ENCODE assay signal across 31 cellular contexts in the genomic region with DNA sequence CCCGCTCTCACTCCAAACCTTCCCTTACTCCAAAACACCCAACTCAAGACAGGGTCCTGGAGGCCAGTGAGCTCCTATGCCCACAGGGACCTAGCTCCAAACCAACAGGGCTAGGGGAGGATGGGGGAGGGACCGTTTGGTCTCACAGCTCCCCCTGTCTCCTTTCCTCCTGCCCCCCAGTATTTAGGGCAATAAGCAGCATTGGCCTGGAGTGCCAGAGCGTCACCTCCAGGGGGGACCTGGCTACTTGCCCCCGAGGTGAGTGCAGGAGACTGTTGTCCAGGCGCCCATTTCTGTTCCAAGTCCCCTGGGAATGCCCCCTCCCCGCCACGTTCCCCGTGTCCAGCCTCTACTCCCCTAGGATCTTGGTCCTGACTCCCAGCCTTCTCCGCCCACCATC. TPM values are rescaled to one million over a fixed set of nuclear protein-coding genes. Genes with fewer than 3 reads are reported as not detected.
DNase-seq lines count a peak whose midpoint lies in the region; ATAC-seq and TF ChIP-seq lines count a peak whose summit lies in the region.
"Had no signal": no experiment of that assay in that cellular context is flagged by ENCODE, and none has a peak within 500 bp of the region (broad histone marks: within the 10 kb centered on the region; RNA-seq: fewer than 3 reads in every experiment).

No MANE protein-coding gene starts in this region.

- WGBS in hepatocyte (ENCODE audit: low lambda C conversion rate, missing lambda C conversion rate): 38% methylated on average over 6 of the region's 9 CpGs

- H3K79me2 ChIP-seq in hepatocyte: no peaks in the 10 kb centered on the region
- no peaks in the 10 kb centered on the region for H3K79me2 ChIP-seq in osteoblast (ENCODE audit: insufficient read depth, low read length)

- peaks cover 14% of the 10 kb centered on the region for H3K4me1 Mint-ChIP-seq in activated T-cell treated with anti-CD3 and anti-CD28 coated beads, Interleukin-2, amount 50 U/mL, for 4 hours (ENCODE audit: low read depth)

- H3K9me3 Mint-ChIP-seq in activated T-cell treated with anti-CD3 and anti-CD28 coated beads, Interleukin-2, amount 50 U/mL, for 4 hours: no peaks in the 10 kb centered on the region

- DNase-seq in activated T-cell treated with anti-CD3 and anti-CD28 coated beads, Interleukin-2, amount 50 U/mL, for 4 hours: no peak
- DNase-seq in activated T-cell treated with anti-CD3 and anti-CD28 coated beads for 4 hours: no peak
- peak; percentile 62 for DNase-seq in NB4 (ENCODE audit: low read depth)
- DNase-seq in hepatocyte (ENCODE audit: low spot score): no peak
- DNase-seq in osteoblast (ENCODE audit: insufficient read length, low spot score, missing footprints): peak; percentile 58
- DNase-seq in DMS79 (lab: John Stamatoyannopoulos, UW): no peak
- DNase-seq in activated CD4-positive, alpha-beta T cell treated with anti-CD3 and anti-CD28 coated beads for 4 hours: no peak
- DNase-seq: activated CD4-positive, alpha-beta T cell treated with anti-CD3 and anti-CD28 coated beads, Interleukin-2, amount 50 U/mL, for 48 hours; activated T-cell treated with anti-CD3 and anti-CD28 coated beads, Interleukin-2, amount 50 U/mL, for 1 hour; cerebellar nuclear complex; GOT3; Karpas-422; kidney glomerular epithelial cell; mammary epithelial cell; NCI-H1092; NCI-H187 treated with DMSO at 0.1 percent for 48 hours; NCI-H748 treated with DMSO at 0.1 percent for 48 hours; stimulated activated CD4-positive, alpha-beta T cell treated with anti-CD3 and anti-CD28 coated beads, Interleukin-4, amount 100 ng/mL, for 1 hour; stimulated activated naive CD4-positive, alpha-beta T cell treated with Interleukin-2 at 50 U/mL for 16 hours; WERI-Rb-1 had no signal

- no peaks in the 10 kb centered on the region for H3K9me3 ChIP-seq in hepatocyte (ENCODE audit: low read depth)
- H3K9me3 ChIP-seq in osteoblast (ENCODE audit: low read depth, low read length): no peaks in the 10 kb centered on the region
- H3K9me3 ChIP-seq: thoracic aorta had no signal

- H3K36me3 Mint-ChIP-seq in activated T-cell treated with anti-CD3 and anti-CD28 coated beads, Interleukin-2, amount 50 U/mL, for 4 hours (ENCODE audit: insufficient read depth): no peaks in the 10 kb centered on the region

- H3K27me3 ChIP-seq in hepatocyte: peaks cover 42% of the 10 kb centered on the region
- H3K27me3 ChIP-seq in osteoblast (ENCODE audit: insufficient read depth, low read length): no peaks in the 10 kb centered on the region

- H3K4me3 Mint-ChIP-seq in activated T-cell treated with anti-CD3 and anti-CD28 coated beads, Interleukin-2, amount 50 U/mL, for 4 hours: peak overlapping the region; percentile 52

- H2AFZ ChIP-seq in hepatocyte (no peak overlapping the region), osteoblast (ENCODE audit: low read length) (no peak overlapping the region)

- no peaks in the 10 kb centered on the region for H3K9me2 ChIP-seq in hepatocyte (replicated peaks; ENCODE audit: insufficient read depth)

- TF ChIP-seq POLR2A in NB4 (IDR thresholded peaks at IDR 0.05; ENCODE audit: extremely low read depth, insufficient read length): no peak

- peak overlapping the region; percentile 77 for H3K4me3 ChIP-seq in NB4 (ENCODE audit: low read depth, low read length)
- no peak overlapping the region for H3K4me3 ChIP-seq in hepatocyte
- H3K4me3 ChIP-seq in osteoblast (ENCODE audit: insufficient read depth, low read length): no peak overlapping the region
- H3K4me3 ChIP-seq: thoracic aorta had no signal

- TF ChIP-seq CTCF in NB4 (IDR thresholded peaks at IDR 0.05; ENCODE audit: low read depth, low read length): no peak
- TF ChIP-seq CTCF in hepatocyte (IDR thresholded peaks at IDR 0.05; ENCODE audit: poor library complexity): no peak
- TF ChIP-seq CTCF in osteoblast (IDR thresholded peaks at IDR 0.05; ENCODE audit: extremely low read depth, low read depth, low read length): no peak

- H3K36me3 ChIP-seq in hepatocyte (replicated peaks; ENCODE audit: insufficient read depth, low read depth) (no peaks in the 10 kb centered on the region), osteoblast (ENCODE audit: insufficient read depth, low read length) (no peaks in the 10 kb centered on the region)
- H3K36me3 ChIP-seq: thoracic aorta, WERI-Rb-1 had no signal

- H3K4me2 ChIP-seq in hepatocyte (peak overlapping the region; percentile 71), osteoblast (ENCODE audit: insufficient read depth, low read length) (no peak overlapping the region)

- peaks cover 51% of the 10 kb centered on the region for H3K27me3 Mint-ChIP-seq in activated T-cell treated with anti-CD3 and anti-CD28 coated beads, Interleukin-2, amount 50 U/mL, for 4 hours (ENCODE audit: low read depth)

- no peaks in the 10 kb centered on the region for H3K4me1 ChIP-seq in hepatocyte (ENCODE audit: insufficient read depth)
- no peaks in the 10 kb centered on the region for H3K4me1 ChIP-seq in osteoblast (ENCODE audit: insufficient read depth, low read length)

- H4K20me1 ChIP-seq in hepatocyte (ENCODE audit: insufficient read depth, poor library complexity, severe bottlenecking): no peaks in the 10 kb centered on the region
- no peaks in the 10 kb centered on the region for H4K20me1 ChIP-seq in osteoblast (ENCODE audit: insufficient read depth, low read length)

- no peak overlapping the region for H3K27ac ChIP-seq in hepatocyte
- no peak overlapping the region for H3K27ac ChIP-seq in osteoblast (ENCODE audit: low read depth, low read length)
- H3K27ac ChIP-seq: 22Rv1, RWPE1, thoracic aorta, WERI-Rb-1 had no signal

- no peak for ATAC-seq in activated T-cell treated with anti-CD3 and anti-CD28 coated beads, Interleukin-2, amount 50 U/mL, for 4 hours
- no peak for ATAC-seq in HG02870 (IDR thresholded peaks at IDR 0.05; ENCODE audit: unreplicated experiment)
- ATAC-seq: SK-N-SH treated with all-trans-retinoic acid at 6 μM for 48 hours had no signal

RNA-seq across cellular contexts. Expression of a gene that starts 0.8 kb away (rescaled TPM):
- not detected for total RNA-seq in activated T-cell treated with anti-CD3 and anti-CD28 coated beads, Interleukin-2, amount 50 U/mL, for 4 hours
- total RNA-seq in hepatocyte (not detected in 2 replicates), osteoblast (not detected in 2 replicates)
- polyA plus RNA-seq in hepatocyte: 0.74 TPM in 1 of 2 replicates, not detected in the other
- total RNA-seq: astrocyte, Daoy, epithelial cell of proximal tubule, fibroblast of villous mesenchyme, HT-29, mammary epithelial cell, thoracic aorta had no signal
- polyA plus RNA-seq: mammary epithelial cell had no signal

RNA-seq across cellular contexts. Expression of a gene that starts 7.2 kb away (rescaled TPM):
- not detected for total RNA-seq in activated T-cell treated with anti-CD3 and anti-CD28 coated beads, Interleukin-2, amount 50 U/mL, for 4 hours
- not detected in 2 replicates for total RNA-seq in hepatocyte
- polyA plus RNA-seq in hepatocyte: not detected in 2 replicates
- total RNA-seq in osteoblast: not detected in 2 replicates
- total RNA-seq: astrocyte, Daoy, epithelial cell of proximal tubule, fibroblast of villous mesenchyme, HT-29, mammary epithelial cell had no signal

RNA-seq across cellular contexts. Expression of a gene that starts 11.0 kb away (rescaled TPM):
- 100 to 1,000 TPM in 1 of 3 donors, 10 to 100 TPM in 2; 81.3 to 112 (median 89.8) TPM for total RNA-seq in activated T-cell treated with anti-CD3 and anti-CD28 coated beads, Interleukin-2, amount 50 U/mL, for 4 hours
- total RNA-seq in hepatocyte (64.6 and 80.4 TPM in 2 replicates), osteoblast (23.3 and 26.4 TPM in 2 replicates)
- polyA plus RNA-seq in hepatocyte: 175 and 187 TPM in 2 replicates

RNA-seq across cellular contexts. Expression of a gene that starts 32.3 kb away (rescaled TPM):
- total RNA-seq in activated T-cell treated with anti-CD3 and anti-CD28 coated beads, Interleukin-2, amount 50 U/mL, for 4 hours: 10 to 100 TPM in 2 of 3 donors, 1 to 10 TPM in 1; 6.9 to 52.7 (median 20.5) TPM
- not detected in 2 replicates for total RNA-seq in hepatocyte
- polyA plus RNA-seq in hepatocyte: not detected in 2 replicates
- total RNA-seq in osteoblast: not detected in 2 replicates
- total RNA-seq: astrocyte, Daoy, epithelial cell of proximal tubule, fibroblast of villous mesenchyme, HT-29, mammary epithelial cell, occipital lobe had no signal
- polyA plus RNA-seq: mammary epithelial cell had no signal

RNA-seq across cellular contexts. Expression of a gene that starts 32.7 kb away (rescaled TPM):
- 100 to 1,000 TPM; 113 to 119 (median 114) TPM for total RNA-seq in activated T-cell treated with anti-CD3 and anti-CD28 coated beads, Interleukin-2, amount 50 U/mL, for 4 hours
- 51.9 and 58.6 TPM in 2 replicates for total RNA-seq in hepatocyte
- polyA plus RNA-seq in hepatocyte: 142 and 150 TPM in 2 replicates
- 1.2 and 3.3 TPM in 2 replicates for total RNA-seq in osteoblast

Comparison
In these comparisons a context has a peak if more than half of its experiments do, and no peak if none do; other contexts are left out.
1. DNase-seq: peak in NB4 (single experiment) and osteoblast (single experiment); none in activated T-cell treated with anti-CD3 and anti-CD28 coated beads, Interleukin-2, amount 50 U/mL, for 4 hours (single experiment), activated T-cell treated with anti-CD3 and anti-CD28 coated beads for 4 hours (single experiment), hepatocyte (single experiment), DMS79 (single experiment) and activated CD4-positive, alpha-beta T cell treated with anti-CD3 and anti-CD28 coated beads for 4 hours (0 of 2).